ENCODE assay signal across 1 cellular context in the genomic region with DNA sequence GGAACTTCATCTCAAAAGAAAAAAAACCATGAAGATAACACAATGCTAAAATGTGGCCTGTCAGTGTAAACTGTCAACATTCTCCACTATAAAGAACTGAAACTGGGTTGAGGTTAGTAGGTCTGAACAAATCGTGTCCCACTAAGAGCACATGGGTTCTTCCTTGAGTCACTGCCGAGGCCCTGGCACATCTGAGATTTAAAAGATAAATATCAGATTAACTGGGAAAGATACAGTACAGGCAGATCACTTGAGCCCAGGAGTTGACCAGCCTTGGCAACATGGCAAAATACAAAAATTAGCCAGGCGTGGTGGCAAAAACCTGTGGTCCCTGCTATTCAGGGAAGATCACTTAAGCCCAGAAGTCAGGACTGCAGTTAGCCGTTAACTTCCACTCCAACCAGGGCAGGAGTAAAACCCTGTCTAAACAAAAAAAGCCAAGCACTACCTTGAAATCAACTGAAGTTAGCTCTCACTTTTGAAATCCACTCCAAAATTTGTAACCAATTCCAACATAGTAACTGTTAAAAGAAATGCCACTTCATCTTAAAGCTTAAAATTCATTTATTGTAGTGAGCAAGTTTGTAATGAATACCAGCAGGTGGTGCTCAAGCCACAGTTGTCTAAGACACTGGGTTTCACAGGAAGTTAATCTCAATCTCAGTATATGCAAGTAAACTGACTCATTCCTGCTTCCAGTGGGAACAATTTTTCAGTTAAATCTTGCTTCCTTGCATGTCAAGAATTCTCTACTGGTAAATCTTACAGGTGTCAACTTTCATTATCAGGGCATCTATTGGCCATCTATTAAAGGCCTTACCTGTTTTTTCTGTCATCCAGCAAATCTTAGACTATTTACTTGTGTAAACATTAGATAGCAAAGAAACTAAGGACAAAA.
TF ChIP-seq lines count a peak whose summit lies in the region.

No MANE protein-coding gene starts in this region.

TF ChIP-seq in K562, 482 proteins besides CTCF, POLR2A, EP300 and RAD21 (continued from another document):
- TF ChIP-seq, protein P1, sequence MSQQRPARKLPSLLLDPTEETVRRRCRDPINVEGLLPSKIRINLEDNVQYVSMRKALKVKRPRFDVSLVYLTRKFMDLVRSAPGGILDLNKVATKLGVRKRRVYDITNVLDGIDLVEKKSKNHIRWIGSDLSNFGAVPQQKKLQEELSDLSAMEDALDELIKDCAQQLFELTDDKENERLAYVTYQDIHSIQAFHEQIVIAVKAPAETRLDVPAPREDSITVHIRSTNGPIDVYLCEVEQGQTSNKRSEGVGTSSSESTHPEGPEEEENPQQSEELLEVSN (IDR thresholded peaks at IDR 0.05; ENCODE audit: borderline replicate concordance in 1 of 2, extremely low read depth in 1 of 2, insufficient read depth in 1 of 2, insufficient read length in 1 of 2, low read depth in 1 of 2, low read length in 1 of 2, poor library complexity in 1 of 2, severe bottlenecking in 1 of 2): no peak
- TF ChIP-seq KDM1A (IDR thresholded peaks at IDR 0.05): peak; percentile 86 to 90
- TF ChIP-seq ZBTB17 (CRISPR knock-in tag; IDR thresholded peaks at IDR 0.05): peak; percentile 13; the same call in 1 of the 2 replicates
- TF ChIP-seq, protein P2, sequence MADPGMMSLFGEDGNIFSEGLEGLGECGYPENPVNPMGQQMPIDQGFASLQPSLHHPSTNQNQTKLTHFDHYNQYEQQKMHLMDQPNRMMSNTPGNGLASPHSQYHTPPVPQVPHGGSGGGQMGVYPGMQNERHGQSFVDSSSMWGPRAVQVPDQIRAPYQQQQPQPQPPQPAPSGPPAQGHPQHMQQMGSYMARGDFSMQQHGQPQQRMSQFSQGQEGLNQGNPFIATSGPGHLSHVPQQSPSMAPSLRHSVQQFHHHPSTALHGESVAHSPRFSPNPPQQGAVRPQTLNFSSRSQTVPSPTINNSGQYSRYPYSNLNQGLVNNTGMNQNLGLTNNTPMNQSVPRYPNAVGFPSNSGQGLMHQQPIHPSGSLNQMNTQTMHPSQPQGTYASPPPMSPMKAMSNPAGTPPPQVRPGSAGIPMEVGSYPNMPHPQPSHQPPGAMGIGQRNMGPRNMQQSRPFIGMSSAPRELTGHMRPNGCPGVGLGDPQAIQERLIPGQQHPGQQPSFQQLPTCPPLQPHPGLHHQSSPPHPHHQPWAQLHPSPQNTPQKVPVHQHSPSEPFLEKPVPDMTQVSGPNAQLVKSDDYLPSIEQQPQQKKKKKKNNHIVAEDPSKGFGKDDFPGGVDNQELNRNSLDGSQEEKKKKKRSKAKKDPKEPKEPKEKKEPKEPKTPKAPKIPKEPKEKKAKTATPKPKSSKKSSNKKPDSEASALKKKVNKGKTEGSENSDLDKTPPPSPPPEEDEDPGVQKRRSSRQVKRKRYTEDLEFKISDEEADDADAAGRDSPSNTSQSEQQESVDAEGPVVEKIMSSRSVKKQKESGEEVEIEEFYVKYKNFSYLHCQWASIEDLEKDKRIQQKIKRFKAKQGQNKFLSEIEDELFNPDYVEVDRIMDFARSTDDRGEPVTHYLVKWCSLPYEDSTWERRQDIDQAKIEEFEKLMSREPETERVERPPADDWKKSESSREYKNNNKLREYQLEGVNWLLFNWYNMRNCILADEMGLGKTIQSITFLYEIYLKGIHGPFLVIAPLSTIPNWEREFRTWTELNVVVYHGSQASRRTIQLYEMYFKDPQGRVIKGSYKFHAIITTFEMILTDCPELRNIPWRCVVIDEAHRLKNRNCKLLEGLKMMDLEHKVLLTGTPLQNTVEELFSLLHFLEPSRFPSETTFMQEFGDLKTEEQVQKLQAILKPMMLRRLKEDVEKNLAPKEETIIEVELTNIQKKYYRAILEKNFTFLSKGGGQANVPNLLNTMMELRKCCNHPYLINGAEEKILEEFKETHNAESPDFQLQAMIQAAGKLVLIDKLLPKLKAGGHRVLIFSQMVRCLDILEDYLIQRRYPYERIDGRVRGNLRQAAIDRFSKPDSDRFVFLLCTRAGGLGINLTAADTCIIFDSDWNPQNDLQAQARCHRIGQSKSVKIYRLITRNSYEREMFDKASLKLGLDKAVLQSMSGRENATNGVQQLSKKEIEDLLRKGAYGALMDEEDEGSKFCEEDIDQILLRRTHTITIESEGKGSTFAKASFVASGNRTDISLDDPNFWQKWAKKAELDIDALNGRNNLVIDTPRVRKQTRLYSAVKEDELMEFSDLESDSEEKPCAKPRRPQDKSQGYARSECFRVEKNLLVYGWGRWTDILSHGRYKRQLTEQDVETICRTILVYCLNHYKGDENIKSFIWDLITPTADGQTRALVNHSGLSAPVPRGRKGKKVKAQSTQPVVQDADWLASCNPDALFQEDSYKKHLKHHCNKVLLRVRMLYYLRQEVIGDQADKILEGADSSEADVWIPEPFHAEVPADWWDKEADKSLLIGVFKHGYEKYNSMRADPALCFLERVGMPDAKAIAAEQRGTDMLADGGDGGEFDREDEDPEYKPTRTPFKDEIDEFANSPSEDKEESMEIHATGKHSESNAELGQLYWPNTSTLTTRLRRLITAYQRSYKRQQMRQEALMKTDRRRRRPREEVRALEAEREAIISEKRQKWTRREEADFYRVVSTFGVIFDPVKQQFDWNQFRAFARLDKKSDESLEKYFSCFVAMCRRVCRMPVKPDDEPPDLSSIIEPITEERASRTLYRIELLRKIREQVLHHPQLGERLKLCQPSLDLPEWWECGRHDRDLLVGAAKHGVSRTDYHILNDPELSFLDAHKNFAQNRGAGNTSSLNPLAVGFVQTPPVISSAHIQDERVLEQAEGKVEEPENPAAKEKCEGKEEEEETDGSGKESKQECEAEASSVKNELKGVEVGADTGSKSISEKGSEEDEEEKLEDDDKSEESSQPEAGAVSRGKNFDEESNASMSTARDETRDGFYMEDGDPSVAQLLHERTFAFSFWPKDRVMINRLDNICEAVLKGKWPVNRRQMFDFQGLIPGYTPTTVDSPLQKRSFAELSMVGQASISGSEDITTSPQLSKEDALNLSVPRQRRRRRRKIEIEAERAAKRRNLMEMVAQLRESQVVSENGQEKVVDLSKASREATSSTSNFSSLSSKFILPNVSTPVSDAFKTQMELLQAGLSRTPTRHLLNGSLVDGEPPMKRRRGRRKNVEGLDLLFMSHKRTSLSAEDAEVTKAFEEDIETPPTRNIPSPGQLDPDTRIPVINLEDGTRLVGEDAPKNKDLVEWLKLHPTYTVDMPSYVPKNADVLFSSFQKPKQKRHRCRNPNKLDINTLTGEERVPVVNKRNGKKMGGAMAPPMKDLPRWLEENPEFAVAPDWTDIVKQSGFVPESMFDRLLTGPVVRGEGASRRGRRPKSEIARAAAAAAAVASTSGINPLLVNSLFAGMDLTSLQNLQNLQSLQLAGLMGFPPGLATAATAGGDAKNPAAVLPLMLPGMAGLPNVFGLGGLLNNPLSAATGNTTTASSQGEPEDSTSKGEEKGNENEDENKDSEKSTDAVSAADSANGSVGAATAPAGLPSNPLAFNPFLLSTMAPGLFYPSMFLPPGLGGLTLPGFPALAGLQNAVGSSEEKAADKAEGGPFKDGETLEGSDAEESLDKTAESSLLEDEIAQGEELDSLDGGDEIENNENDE (IDR thresholded peaks at IDR 0.05; ENCODE audit: low read depth, low read length): no peak
- TF ChIP-seq POLR2AphosphoS5 (IDR thresholded peaks at IDR 0.05; ENCODE audit: control insufficient read depth, insufficient read depth, low read depth, low read length): peak; percentile 90
- 0 out of 2 replicates have a peak, but pooled peaks have one; percentile 32 for TF ChIP-seq ZNF3 (CRISPR knock-in tag; IDR thresholded peaks at IDR 0.05)
